In genomic region chr12:108297895-108298760, GRCh38 we compare ENCODE assay signal across 10 cellular contexts. TPM values are rescaled to one million over a fixed set of nuclear protein-coding genes. Genes with fewer than 3 reads are reported as not detected.
DNase-seq lines count a peak whose midpoint lies in the region; ATAC-seq, FAIRE-seq and TF ChIP-seq lines count a peak whose summit lies in the region.
"Had no signal": no experiment of that assay in that cellular context is flagged by ENCODE, and none has a peak within 500 bp of the region (broad histone marks: within the 10 kb centered on the region; RNA-seq: fewer than 3 reads in every experiment).

No MANE protein-coding gene starts in this region.

- H3K4me1 ChIP-seq in spleen = peaks cover 0 to 40% (median 12%) of the 10 kb centered on the region in 6 donors
- H3K4me1 ChIP-seq: uterus had no signal

- ATAC-seq in GM21360 (IDR thresholded peaks at IDR 0.05; ENCODE audit: unreplicated experiment) (peak; percentile 67), HG03571 (IDR thresholded peaks at IDR 0.05; ENCODE audit: unreplicated experiment) (peak; percentile 43)
- ATAC-seq: sciatic nerve had no signal

- WGBS in spleen, 5 donors = 56 to 82% (median 71%) methylated on average over 6 of the region's 6 CpGs

- peak overlapping the region in 5 of 8 donors; percentile 15 to 69 (median 48) for H3K27ac ChIP-seq in spleen
- H3K27ac ChIP-seq: epithelial cell of prostate had no signal

- intact Hi-C loops in spleen (cut with DNase I; ENCODE audit: low total_unique reads) = no loop called here

- DNase-seq in GM18507 (ENCODE audit: extremely low spot score, insufficient read length, low read depth) = no peak
- no peak for DNase-seq in spleen
- DNase-seq in cerebellar cortex (ENCODE audit: low spot score) = no peak
- no peak for DNase-seq in NCI-H2081 (lab: John Stamatoyannopoulos, UW)
- DNase-seq in NCI-H1417 treated with DMSO at 0.1 percent for 48 hours (lab: John Stamatoyannopoulos, UW) = no peak
- DNase-seq: uterus had no signal

- H3K36me3 ChIP-seq in spleen = no peaks in the 10 kb centered on the region
- H3K36me3 ChIP-seq: uterus had no signal

- no peaks in the 10 kb centered on the region for H3K9me3 ChIP-seq in spleen
- H3K9me3 ChIP-seq: uterus had no signal

- FAIRE-seq in GM18507 (lab: Jason Lieb, UNC) = peak; percentile 75

- H3K4me3 ChIP-seq in spleen = no peak overlapping the region
- H3K4me3 ChIP-seq: uterus had no signal

- no peak for TF ChIP-seq CTCF in spleen (IDR thresholded peaks at IDR 0.05 in 8 of 11, conservative IDR thresholded peaks at IDR 0.05 in 3 of 11)

- no peak for TF ChIP-seq POLR2A in spleen (IDR thresholded peaks at IDR 0.05)

- peaks cover 0 to 56% (median 0%) of the 10 kb centered on the region in 7 donors for H3K27me3 ChIP-seq in spleen (replicated peaks in 1 of 7)
- H3K27me3 ChIP-seq: uterus had no signal

RNA-seq across cellular contexts. Expression of gene CMKLR1, which starts 41.0 kb away (rescaled TPM):
- total RNA-seq in spleen = 100 to 1,000 TPM in 2 of 7 donors, 10 to 100 TPM in 5; 53.0 to 118 (median 84.4) TPM
- 10 to 100 TPM in 1 of 3 donors, 1 to 10 TPM in 2; 6.3 to 12.1 (median 9.0) TPM for polyA plus RNA-seq in spleen
